In the genomic region with DNA sequence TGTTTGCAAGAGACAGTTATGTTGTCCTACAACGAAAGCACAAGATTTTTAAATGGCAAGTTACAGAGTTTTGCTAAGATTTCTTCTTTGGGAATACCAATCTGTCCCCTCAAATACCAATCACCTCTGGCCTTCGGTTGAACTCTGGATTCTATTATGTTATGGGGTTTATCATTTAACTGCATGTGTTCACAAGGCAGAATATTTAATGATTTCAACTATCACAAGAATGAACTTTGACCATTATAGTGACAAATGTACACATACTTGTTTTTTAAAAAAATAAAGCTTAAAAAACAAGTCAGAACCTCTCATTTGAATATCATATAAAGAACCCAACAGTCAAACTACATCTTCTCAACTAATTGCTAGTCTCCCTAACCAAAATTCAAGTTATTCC, we compare ENCODE assay signal across 17 cellular contexts. TPM values are rescaled to one million over a fixed set of nuclear protein-coding genes. Genes with fewer than 3 reads are reported as not detected.
A peak's percentile ranks its signal among the peaks of the same experiment; 100 is the strongest.
DNase-seq lines count a peak whose midpoint lies in the region; ATAC-seq, FAIRE-seq and TF ChIP-seq lines count a peak whose summit lies in the region.
"Had no signal": no experiment of that assay in that cellular context is flagged by ENCODE, and none has a peak within 500 bp of the region (broad histone marks: within the 10 kb centered on the region; RNA-seq: fewer than 3 reads in every experiment).

No MANE protein-coding gene starts in this region.

- POLR2A ChIA-PET in activated CD4-positive, alpha-beta T cell treated with anti-CD3 and anti-CD28 coated beads, Interleukin-2, amount 10 ng/mL, durations not matched to agents 7 days and 5 days (lab: Charles Lee), result no interaction called here
- POLR2A ChIA-PET in OCI-LY7 (lab: Charles Lee) (interaction anchor here (1.1 kb wide), 1 partner anchor 265 kb away, joined by 4 read pairs; no protein-coding TSS in a partner anchor), HepG2 (lab: Yijun Ruan, JAX) (no interaction called here)

- no peaks in the 10 kb centered on the region for H3K9me2 ChIP-seq in OCI-LY7 (ENCODE audit: insufficient read depth, low read length)

- no peaks in the 10 kb centered on the region for H3K27me3 ChIP-seq in HepG2 (ENCODE audit: control insufficient read depth in 1 of 2, insufficient read depth in 2 of 2, low read length in 2 of 2)
- H3K27me3 ChIP-seq: BLaER1 had no signal

- H3K4me1 ChIP-seq in OCI-LY7 (ENCODE audit: insufficient read depth, low read length, poor library complexity, severe bottlenecking) (peaks cover 12% of the 10 kb centered on the region), HepG2 (ENCODE audit: insufficient read depth, low read length) (no peaks in the 10 kb centered on the region), mucosa of descending colon (ENCODE audit: low read depth) (peaks cover 3% of the 10 kb centered on the region)

- H3K4me3 ChIP-seq in OCI-LY7 (ENCODE audit: low read depth, low read length, poor library complexity, severe bottlenecking) (no peak overlapping the region), HepG2 (replicated peaks in 1 of 3; ENCODE audit: insufficient read depth in 1 of 3, low read depth in 2 of 3, low read length in 3 of 3) (no peak overlapping the region), mucosa of descending colon (no peak overlapping the region)
- H3K4me3 ChIP-seq: BLaER1, GM23248 had no signal

- H3K36me3 ChIP-seq in OCI-LY7 (ENCODE audit: insufficient read depth, low read length) (peaks cover 12% of the 10 kb centered on the region; the same call in 1 of the 2 replicates), HepG2 (replicated peaks in 1 of 2; ENCODE audit: control insufficient read depth in 1 of 2, insufficient read depth in 2 of 2, low read length in 2 of 2) (peaks cover 10 to 66% of the 10 kb centered on the region in 2 experiments), mucosa of descending colon (ENCODE audit: low read depth) (no peaks in the 10 kb centered on the region)

- peak overlapping the region; percentile 20 for H3K27ac Mint-ChIP-seq in activated CD4-positive, alpha-beta T cell treated with anti-CD3 and anti-CD28 coated beads, Interleukin-2, amount 10 ng/mL, durations not matched to agents 7 days and 5 days
- peak overlapping the region; percentile 24 for H3K27ac Mint-ChIP-seq in stimulated activated effector memory CD8-positive, alpha-beta T cell treated with anti-CD3 and anti-CD28 coated beads, Interleukin-12 subunit alpha, Interleukin-12 subunit beta, amount 100 ng/mL, for 72 hours
- H3K27ac Mint-ChIP-seq: IgD-negative memory B cell had no signal

- ATAC-seq in HepG2 (no peak), mucosa of descending colon (no peak)
- no peak for ATAC-seq in stimulated activated effector memory CD8-positive, alpha-beta T cell treated with anti-CD3 and anti-CD28 coated beads, Interleukin-12 subunit alpha, Interleukin-12 subunit beta, amount 100 ng/mL, for 72 hours

- H3K4me3 Mint-ChIP-seq in activated CD4-positive, alpha-beta T cell treated with anti-CD3 and anti-CD28 coated beads, Interleukin-2, amount 10 ng/mL, durations not matched to agents 7 days and 5 days, result no peak overlapping the region
- H3K4me3 Mint-ChIP-seq in stimulated activated effector memory CD8-positive, alpha-beta T cell treated with anti-CD3 and anti-CD28 coated beads, Interleukin-12 subunit alpha, Interleukin-12 subunit beta, amount 100 ng/mL, for 72 hours, result no peak overlapping the region
- H3K4me3 Mint-ChIP-seq: CD8-positive, alpha-beta memory T cell; IgD-negative memory B cell had no signal

- H3K4me2 ChIP-seq in OCI-LY7 (ENCODE audit: low read length) (no peak overlapping the region), HepG2 (ENCODE audit: low read depth, low read length) (no peak overlapping the region)
- H3K4me2 ChIP-seq: BLaER1 had no signal

- H3K9ac ChIP-seq in HepG2 (ENCODE audit: insufficient read depth, low read depth, low read length), result no peak overlapping the region
- H3K9ac ChIP-seq: BLaER1, GM23248 had no signal

- TF ChIP-seq POLR2A in HepG2 (IDR thresholded peaks at IDR 0.05; ENCODE audit: insufficient read depth in 1 of 2, low read depth in 2 of 2, low read length in 2 of 2), result no peak

- TF ChIP-seq EP300 in HepG2 (IDR thresholded peaks at IDR 0.05; ENCODE audit: low read depth in 2 of 2, low read length in 2 of 2) (no peak), HepG2 (CRISPR knock-in tag; IDR thresholded peaks at IDR 0.05; ENCODE audit: borderline replicate concordance) (no peak)

- H3K36me3 Mint-ChIP-seq in activated CD4-positive, alpha-beta T cell treated with anti-CD3 and anti-CD28 coated beads, Interleukin-2, amount 10 ng/mL, durations not matched to agents 7 days and 5 days (ENCODE audit: low read depth), result peaks cover 20% of the 10 kb centered on the region
- H3K36me3 Mint-ChIP-seq in stimulated activated effector memory CD8-positive, alpha-beta T cell treated with anti-CD3 and anti-CD28 coated beads, Interleukin-12 subunit alpha, Interleukin-12 subunit beta, amount 100 ng/mL, for 72 hours, result peaks cover 90% of the 10 kb centered on the region

- H3K9me3 ChIP-seq in OCI-LY7 (ENCODE audit: low read length) (no peaks in the 10 kb centered on the region), HepG2 (ENCODE audit: low read length) (no peaks in the 10 kb centered on the region), mucosa of descending colon (no peaks in the 10 kb centered on the region)
- H3K9me3 ChIP-seq: BLaER1 had no signal

- in situ Hi-C loops in HepG2 (cut with HindIII; ENCODE audit: extremely low pct_ligation_motif_present, low pct_unique_long_range_greater_than_20kb), result no loop called here

- no peaks in the 10 kb centered on the region for H3K9me3 Mint-ChIP-seq in activated CD4-positive, alpha-beta T cell treated with anti-CD3 and anti-CD28 coated beads, Interleukin-2, amount 10 ng/mL, durations not matched to agents 7 days and 5 days
- no peaks in the 10 kb centered on the region for H3K9me3 Mint-ChIP-seq in stimulated activated effector memory CD8-positive, alpha-beta T cell treated with anti-CD3 and anti-CD28 coated beads, Interleukin-12 subunit alpha, Interleukin-12 subunit beta, amount 100 ng/mL, for 72 hours
- H3K9me3 Mint-ChIP-seq: CD8-positive, alpha-beta memory T cell; IgD-negative memory B cell had no signal

- no peaks in the 10 kb centered on the region for H3K27me3 Mint-ChIP-seq in activated CD4-positive, alpha-beta T cell treated with anti-CD3 and anti-CD28 coated beads, Interleukin-2, amount 10 ng/mL, durations not matched to agents 7 days and 5 days
- H3K27me3 Mint-ChIP-seq: CD8-positive, alpha-beta memory T cell; IgD-negative memory B cell had no signal

- H2AFZ ChIP-seq in OCI-LY7 (ENCODE audit: low read length), result no peak overlapping the region
- no peak overlapping the region for H2AFZ ChIP-seq in HepG2 (ENCODE audit: low read length)
- H2AFZ ChIP-seq: GM23248 had no signal

- intact Hi-C loops in OCI-LY7 (cut with micrococcal nuclease; ENCODE audit: unreplicated experiment) (loop anchor here (10.0 kb wide), 1 partner anchor 823 kb away; no protein-coding TSS in a partner anchor), HepG2 (cut with micrococcal nuclease; ENCODE audit: unreplicated experiment) (no loop called here), mucosa of descending colon (cut with DNase I, micrococcal nuclease) (no loop called here)

- H3K79me2 ChIP-seq in OCI-LY7 (ENCODE audit: insufficient read depth, low read depth, low read length) (no peaks in the 10 kb centered on the region), HepG2 (ENCODE audit: insufficient read depth, low read length) (peaks cover 2% of the 10 kb centered on the region)

- CTCF ChIA-PET in activated CD4-positive, alpha-beta T cell treated with anti-CD3 and anti-CD28 coated beads, Interleukin-2, amount 10 ng/mL, durations not matched to agents 7 days and 5 days (lab: Charles Lee), result interaction anchor here (1.1 to 1.9 kb wide), 2 partner anchors 21 to 413 kb away, joined by 3 to 5 read pairs; no protein-coding TSS in a partner anchor
- CTCF ChIA-PET in OCI-LY7 (lab: Charles Lee; ENCODE audit: unreplicated experiment) (no interaction called here), HepG2 (lab: Yijun Ruan, JAX; ENCODE audit: low intra/inter-chr PET ratio, low total read pairs) (no interaction called here)

- BruUV-seq in OCI-LY7 (replicated peaks; lab: Mats Ljungman, UMichigan) (TSS peak; percentile 53), HepG2 (replicated peaks; lab: Mats Ljungman, UMichigan) (TSS peak; percentile 19)

- H3K27ac ChIP-seq in OCI-LY7 (ENCODE audit: low read depth, low read length, poor library complexity, severe bottlenecking) (no peak overlapping the region), HepG2 (ENCODE audit: extremely low read length, insufficient read depth, low read length) (no peak overlapping the region)
- H3K27ac ChIP-seq: 22Rv1, BLaER1, GM23248 had no signal

- no peak for TF ChIP-seq RAD21 in HepG2 (CRISPR knock-in tag; IDR thresholded peaks at IDR 0.05)

- DNase-seq in activated CD4-positive, alpha-beta T cell treated with anti-CD3 and anti-CD28 coated beads, Interleukin-2, amount 10 ng/mL, durations not matched to agents 7 days and 5 days, result no peak
- DNase-seq in activated CD4-positive, alpha-beta T cell treated with anti-CD3 and anti-CD28 coated beads, Interleukin-2, amount 50 U/mL, for 4 hours, result no peak
- DNase-seq in OCI-LY7 (ENCODE audit: low spot score) (no peak), HepG2 (ENCODE audit: low spot score) (no peak), NCI-H69 (lab: John Stamatoyannopoulos, UW) (no peak), mucosa of descending colon (no peak), COR-L47 (lab: John Stamatoyannopoulos, UW) (no peak)
- DNase-seq in stimulated activated effector memory CD8-positive, alpha-beta T cell treated with anti-CD3 and anti-CD28 coated beads, Interleukin-12 subunit alpha, Interleukin-12 subunit beta, amount 100 ng/mL, for 72 hours (ENCODE audit: low spot score in 2 of 2), result no peak
- DNase-seq: AML-193; CD8-positive, alpha-beta memory T cell; DMS79; GM23248; H7 had no signal

- peaks cover 12% of the 10 kb centered on the region for H3K4me1 Mint-ChIP-seq in activated CD4-positive, alpha-beta T cell treated with anti-CD3 and anti-CD28 coated beads, Interleukin-2, amount 10 ng/mL, durations not matched to agents 7 days and 5 days
- H3K4me1 Mint-ChIP-seq in stimulated activated effector memory CD8-positive, alpha-beta T cell treated with anti-CD3 and anti-CD28 coated beads, Interleukin-12 subunit alpha, Interleukin-12 subunit beta, amount 100 ng/mL, for 72 hours, result peaks cover 9% of the 10 kb centered on the region

- H4K20me1 ChIP-seq in OCI-LY7 (ENCODE audit: insufficient read depth, low read length), result no peaks in the 10 kb centered on the region
- 0 out of 2 replicates have a peak, but pooled peaks cover 6% of the 10 kb centered on the region for H4K20me1 ChIP-seq in HepG2 (ENCODE audit: insufficient read depth, low read length)

- WGBS in HepG2 (ENCODE audit: low lambda C conversion rate), result 92% methylated on average over 2 of the region's 2 CpGs

- no peak for FAIRE-seq in HepG2 (lab: Jason Lieb, UNC)
- FAIRE-seq: GM12891 had no signal

- TF ChIP-seq CTCF in OCI-LY7 (conservative IDR thresholded peaks at IDR 0.05; ENCODE audit: low read length) (no peak), HepG2 (CRISPR knock-in tag; IDR thresholded peaks at IDR 0.05) (no peak), mucosa of descending colon (IDR thresholded peaks at IDR 0.05) (no peak)

RNA-seq across cellular contexts. Expression of a gene that starts 11.3 kb away (rescaled TPM):
- 10 to 100 TPM; 30.2 to 35.4 TPM for total RNA-seq in activated CD4-positive, alpha-beta T cell treated with anti-CD3 and anti-CD28 coated beads, Interleukin-2, amount 10 ng/mL, durations not matched to agents 7 days and 5 days
- total RNA-seq in OCI-LY7 (2014; rRNA removed; shearing (Covaris generic)), result 13.5 and 16.1 TPM in 2 replicates
- total RNA-seq in OCI-LY7 (2022) (24.3 and 27.1 TPM in 2 replicates), HepG2 (2016; rRNA removed; fragmentation: Illumina TruSeq; extraction: Trizol) (96.7 and 152 TPM in 2 replicates), mucosa of descending colon (100 to 1,000 TPM in 1 of 3 donors, 10 to 100 TPM in 2; 46.7 to 120 (median 69.6) TPM)
- total RNA-seq in HepG2 (2016; cell fraction: cytosol; rRNA removed; fragmentation: Illumina TruSeq; extraction: Trizol; ENCODE audit: low read depth), result 10.4 and 13.0 TPM in 2 replicates
- 94.1 and 153 TPM in 2 replicates for total RNA-seq in HepG2 (2016; cell fraction: insoluble cytoplasmic fraction; rRNA removed; fragmentation: Illumina TruSeq; extraction: Trizol)
- total RNA-seq in HepG2 (2016; cell fraction: membrane; rRNA removed; fragmentation: Illumina TruSeq; extraction: Trizol), result 14.4 and 16.9 TPM in 2 replicates
- total RNA-seq in HepG2 (2016; cell fraction: nucleus; rRNA removed; fragmentation: Illumina TruSeq; extraction: Trizol), result 41.8 and 47.5 TPM in 2 replicates
- 72.7 and 87.8 TPM in 2 replicates for polyA plus RNA-seq in HepG2 (2011; rRNA removed)
- 51.4 and 77.1 TPM in 2 replicates for polyA plus RNA-seq in HepG2 (2011; cell fraction: cytosol; rRNA removed)
- 20.7 and 25.9 TPM in 2 replicates for polyA plus RNA-seq in HepG2 (2011; cell fraction: nucleus; rRNA removed)
- 48.6 and 50.0 TPM in 2 replicates for polyA plus RNA-seq in HepG2 (2012)
- polyA plus RNA-seq in HepG2 (2016; cell fraction: cytosol; fragmentation: Illumina TruSeq; extraction: Trizol; ENCODE audit: low read depth), result 4.1 TPM in 2 replicates
- 119 and 129 TPM in 2 replicates for polyA plus RNA-seq in HepG2 (2016; cell fraction: insoluble cytoplasmic fraction; fragmentation: Illumina TruSeq; extraction: Trizol; ENCODE audit: low read depth)
- polyA plus RNA-seq in HepG2 (2016; cell fraction: membrane; fragmentation: Illumina TruSeq; extraction: Trizol; ENCODE audit: low read depth), result 9.8 and 10.1 TPM in 2 replicates
- polyA plus RNA-seq in HepG2 (2016; cell fraction: nucleus; fragmentation: Illumina TruSeq; extraction: Trizol; ENCODE audit: insufficient read depth, low read depth), result 56.3 and 59.0 TPM in 2 replicates
- polyA minus RNA-seq in HepG2 (2011; rRNA and poly(A)+ RNA removed; ENCODE audit: low replicate concordance), result 28.4 and 56.2 TPM in 2 replicates
- 46.3 and 52.4 TPM in 2 replicates for polyA minus RNA-seq in HepG2 (2011; cell fraction: cytosol; rRNA and poly(A)+ RNA removed)
- 28.8 and 40.4 TPM in 2 replicates for polyA minus RNA-seq in HepG2 (2011; cell fraction: nucleus; rRNA and poly(A)+ RNA removed)

RNA-seq across cellular contexts. Expression of a gene that starts 42.4 kb away (rescaled TPM):
- not detected for total RNA-seq in activated CD4-positive, alpha-beta T cell treated with anti-CD3 and anti-CD28 coated beads, Interleukin-2, amount 10 ng/mL, durations not matched to agents 7 days and 5 days
- not detected in 2 replicates for total RNA-seq in OCI-LY7 (2014; rRNA removed; shearing (Covaris generic))
- total RNA-seq in OCI-LY7 (2022) (not detected in 2 replicates), HepG2 (2016; rRNA removed; fragmentation: Illumina TruSeq; extraction: Trizol) (not detected in 2 replicates), mucosa of descending colon (not detected)
- not detected in 2 replicates for total RNA-seq in HepG2 (2016; cell fraction: cytosol; rRNA removed; fragmentation: Illumina TruSeq; extraction: Trizol; ENCODE audit: low read depth)
- total RNA-seq in HepG2 (2016; cell fraction: insoluble cytoplasmic fraction; rRNA removed; fragmentation: Illumina TruSeq; extraction: Trizol), result not detected in 2 replicates
- total RNA-seq in HepG2 (2016; cell fraction: membrane; rRNA removed; fragmentation: Illumina TruSeq; extraction: Trizol), result not detected in 2 replicates
- total RNA-seq in HepG2 (2016; cell fraction: nucleus; rRNA removed; fragmentation: Illumina TruSeq; extraction: Trizol), result not detected in 2 replicates
- not detected in 2 replicates for polyA plus RNA-seq in HepG2 (2011; rRNA removed)
- polyA plus RNA-seq in HepG2 (2011; cell fraction: cytosol; rRNA removed), result not detected in 2 replicates
- polyA plus RNA-seq in HepG2 (2011; cell fraction: nucleus; rRNA removed), result not detected in 2 replicates
- polyA plus RNA-seq in HepG2 (2012), result not detected in 2 replicates
- not detected in 2 replicates for polyA plus RNA-seq in HepG2 (2016; cell fraction: cytosol; fragmentation: Illumina TruSeq; extraction: Trizol; ENCODE audit: low read depth)
- polyA plus RNA-seq in HepG2 (2016; cell fraction: insoluble cytoplasmic fraction; fragmentation: Illumina TruSeq; extraction: Trizol; ENCODE audit: low read depth), result not detected in 2 replicates
- not detected in 2 replicates for polyA plus RNA-seq in HepG2 (2016; cell fraction: membrane; fragmentation: Illumina TruSeq; extraction: Trizol; ENCODE audit: low read depth)
- not detected in 2 replicates for polyA plus RNA-seq in HepG2 (2016; cell fraction: nucleus; fragmentation: Illumina TruSeq; extraction: Trizol; ENCODE audit: insufficient read depth, low read depth)
- polyA minus RNA-seq in HepG2 (2011; rRNA and poly(A)+ RNA removed; ENCODE audit: low replicate concordance), result not detected in 2 replicates
- polyA minus RNA-seq in HepG2 (2011; cell fraction: cytosol; rRNA and poly(A)+ RNA removed), result not detected in 2 replicates
- polyA minus RNA-seq in HepG2 (2011; cell fraction: nucleus; rRNA and poly(A)+ RNA removed), result not detected in 2 replicates
- total RNA-seq: CD8-positive, alpha-beta memory T cell; GM23248 had no signal
- polyA plus RNA-seq: CD8-positive, alpha-beta memory T cell; GM23248; IgD-negative memory B cell had no signal

RNA-seq across cellular contexts. Expression of a gene that starts 54.2 kb away (rescaled TPM):
- 10 to 100 TPM; 24.2 to 28.0 TPM for total RNA-seq in activated CD4-positive, alpha-beta T cell treated with anti-CD3 and anti-CD28 coated beads, Interleukin-2, amount 10 ng/mL, durations not matched to agents 7 days and 5 days
- total RNA-seq in OCI-LY7 (2014; rRNA removed; shearing (Covaris generic)), result 19.1 and 30.3 TPM in 2 replicates
- total RNA-seq in OCI-LY7 (2022) (53.3 and 65.2 TPM in 2 replicates), HepG2 (2016; rRNA removed; fragmentation: Illumina TruSeq; extraction: Trizol) (3.7 and 5.2 TPM in 2 replicates), mucosa of descending colon (10 to 100 TPM; 19.7 to 46.7 (median 26.5) TPM)
- total RNA-seq in HepG2 (2016; cell fraction: cytosol; rRNA removed; fragmentation: Illumina TruSeq; extraction: Trizol; ENCODE audit: low read depth), result 1.1 and 1.9 TPM in 2 replicates
- 4.7 and 6.3 TPM in 2 replicates for total RNA-seq in HepG2 (2016; cell fraction: insoluble cytoplasmic fraction; rRNA removed; fragmentation: Illumina TruSeq; extraction: Trizol)
- 1.9 TPM in 2 replicates for total RNA-seq in HepG2 (2016; cell fraction: membrane; rRNA removed; fragmentation: Illumina TruSeq; extraction: Trizol)
- 2.4 and 3.4 TPM in 2 replicates for total RNA-seq in HepG2 (2016; cell fraction: nucleus; rRNA removed; fragmentation: Illumina TruSeq; extraction: Trizol)
- 13.1 and 13.7 TPM in 2 replicates for polyA plus RNA-seq in HepG2 (2011; rRNA removed)
- polyA plus RNA-seq in HepG2 (2011; cell fraction: cytosol; rRNA removed), result 14.4 and 17.0 TPM in 2 replicates
- 11.1 and 11.2 TPM in 2 replicates for polyA plus RNA-seq in HepG2 (2011; cell fraction: nucleus; rRNA removed)
- polyA plus RNA-seq in HepG2 (2012), result 10.0 and 13.7 TPM in 2 replicates
- polyA plus RNA-seq in HepG2 (2016; cell fraction: cytosol; fragmentation: Illumina TruSeq; extraction: Trizol; ENCODE audit: low read depth), result 3.8 and 5.7 TPM in 2 replicates
- 7.2 and 9.2 TPM in 2 replicates for polyA plus RNA-seq in HepG2 (2016; cell fraction: insoluble cytoplasmic fraction; fragmentation: Illumina TruSeq; extraction: Trizol; ENCODE audit: low read depth)
- 5.6 and 5.8 TPM in 2 replicates for polyA plus RNA-seq in HepG2 (2016; cell fraction: membrane; fragmentation: Illumina TruSeq; extraction: Trizol; ENCODE audit: low read depth)
- polyA plus RNA-seq in HepG2 (2016; cell fraction: nucleus; fragmentation: Illumina TruSeq; extraction: Trizol; ENCODE audit: insufficient read depth, low read depth), result 5.1 and 7.2 TPM in 2 replicates
- 12.5 and 12.6 TPM in 2 replicates for polyA minus RNA-seq in HepG2 (2011; rRNA and poly(A)+ RNA removed; ENCODE audit: low replicate concordance)
- polyA minus RNA-seq in HepG2 (2011; cell fraction: cytosol; rRNA and poly(A)+ RNA removed), result 6.0 and 7.2 TPM in 2 replicates
- polyA minus RNA-seq in HepG2 (2011; cell fraction: nucleus; rRNA and poly(A)+ RNA removed), result 7.0 and 9.8 TPM in 2 replicates
